Comparison of ENCODE assay signal across 26 cellular contexts in genomic region chr12:4535871-4536270, GRCh38. TPM values are rescaled to one million over a fixed set of nuclear protein-coding genes. Genes with fewer than 3 reads are reported as not detected.
DNase-seq lines count a peak whose midpoint lies in the region; ATAC-seq and TF ChIP-seq lines count a peak whose summit lies in the region.
"Had no signal": no experiment of that assay in that cellular context is flagged by ENCODE, and none has a peak within 500 bp of the region (broad histone marks: within the 10 kb centered on the region; RNA-seq: fewer than 3 reads in every experiment).

No MANE protein-coding gene starts in this region.

- H3K36me3 Mint-ChIP-seq in IgD-negative memory B cell, result no peaks in the 10 kb centered on the region
- H3K36me3 Mint-ChIP-seq in stimulated activated effector memory CD8-positive, alpha-beta T cell treated with anti-CD3 and anti-CD28 coated beads, Interleukin-12 subunit alpha, Interleukin-12 subunit beta, amount 100 ng/mL, for 72 hours, result peaks cover 17% of the 10 kb centered on the region

- H3K79me2 ChIP-seq in DOHH2 (ENCODE audit: control insufficient read depth, low read length) (peaks cover 43% of the 10 kb centered on the region), OCI-LY3 (ENCODE audit: low read length) (peaks cover 43% of the 10 kb centered on the region)

- H3K27me3 ChIP-seq in DOHH2 (ENCODE audit: control insufficient read depth, low read length), result no peaks in the 10 kb centered on the region
- no peaks in the 10 kb centered on the region for H3K27me3 ChIP-seq in OCI-LY3 (ENCODE audit: low read depth, low read length)
- no peaks in the 10 kb centered on the region for H3K27me3 ChIP-seq in mesenchymal stem cell (ENCODE audit: control insufficient read depth in 1 of 2, insufficient read depth in 1 of 2, low read length in 2 of 2)
- H3K27me3 ChIP-seq: BLaER1 treated with 17β-estradiol and CSF1 and Interleukin-3, amounts not matched to agents 10 nM and 100 nM had no signal

- no peak overlapping the region for H4K91ac ChIP-seq in mesenchymal stem cell (ENCODE audit: low read length)

- H2BK5ac ChIP-seq in mesenchymal stem cell (ENCODE audit: low read depth, low read length, poor library complexity, severe bottlenecking), result no peak overlapping the region

- H3K9me3 Mint-ChIP-seq in IgD-negative memory B cell, result no peaks in the 10 kb centered on the region
- no peaks in the 10 kb centered on the region for H3K9me3 Mint-ChIP-seq in stimulated activated effector memory CD8-positive, alpha-beta T cell treated with anti-CD3 and anti-CD28 coated beads, Interleukin-12 subunit alpha, Interleukin-12 subunit beta, amount 100 ng/mL, for 72 hours
- H3K9me3 Mint-ChIP-seq: GM23338, H9 had no signal

- H3K36me3 ChIP-seq in DOHH2 (ENCODE audit: control insufficient read depth, low read length) (peaks cover 35% of the 10 kb centered on the region), OCI-LY3 (replicated peaks; ENCODE audit: low read depth, low read length) (peaks cover 11% of the 10 kb centered on the region), mesenchymal stem cell (ENCODE audit: control insufficient read depth in 1 of 2, insufficient read depth in 2 of 2, low read depth in 1 of 2, low read length in 2 of 2) (peaks cover 6 to 44% of the 10 kb centered on the region in 2 experiments)

- H3K27ac Mint-ChIP-seq in IgD-negative memory B cell, result peak overlapping the region in 2 of 3 donors; percentile 31 to 99
- H3K27ac Mint-ChIP-seq in stimulated activated effector memory CD8-positive, alpha-beta T cell treated with anti-CD3 and anti-CD28 coated beads, Interleukin-12 subunit alpha, Interleukin-12 subunit beta, amount 100 ng/mL, for 72 hours, result no peak overlapping the region
- H3K27ac Mint-ChIP-seq: GM23338, H9 had no signal

- peak overlapping the region in 2 of 4 donors; percentile 60 to 97 for H3K4me3 Mint-ChIP-seq in IgD-negative memory B cell
- H3K4me3 Mint-ChIP-seq in stimulated activated effector memory CD8-positive, alpha-beta T cell treated with anti-CD3 and anti-CD28 coated beads, Interleukin-12 subunit alpha, Interleukin-12 subunit beta, amount 100 ng/mL, for 72 hours, result no peak overlapping the region

- H3K9me3 ChIP-seq in DOHH2 (ENCODE audit: control insufficient read depth, insufficient read depth, low read length) (no peaks in the 10 kb centered on the region), OCI-LY3 (ENCODE audit: insufficient read depth, low read length) (no peaks in the 10 kb centered on the region), mesenchymal stem cell (ENCODE audit: control insufficient read depth, low read length) (no peaks in the 10 kb centered on the region)
- H3K9me3 ChIP-seq: A549; BLaER1 treated with 17β-estradiol and CSF1 and Interleukin-3, amounts not matched to agents 10 nM and 100 nM had no signal

- H3K27me3 Mint-ChIP-seq in IgD-negative memory B cell, result no peaks in the 10 kb centered on the region

- H3F3A ChIP-seq in DOHH2 (ENCODE audit: control insufficient read depth, insufficient read depth), result peaks cover 10% of the 10 kb centered on the region

- no peak overlapping the region for H3K4me3 ChIP-seq in DOHH2 (ENCODE audit: low read length)
- no peak overlapping the region for H3K4me3 ChIP-seq in OCI-LY3 (ENCODE audit: low read length)
- no peak overlapping the region for H3K4me3 ChIP-seq in mesenchymal stem cell (ENCODE audit: insufficient read depth in 1 of 2, low read depth in 1 of 2, low read length in 2 of 2)
- H3K4me3 ChIP-seq: A549; BLaER1 treated with 17β-estradiol and CSF1 and Interleukin-3, amounts not matched to agents 10 nM and 100 nM; GM23338 had no signal

- H3K9ac ChIP-seq in OCI-LY3 (ENCODE audit: low read length) (no peak overlapping the region), mesenchymal stem cell (ENCODE audit: low read length) (peak overlapping the region; percentile 98)
- H3K9ac ChIP-seq: KMS-11 had no signal

- TF ChIP-seq CTCF in DOHH2 (IDR thresholded peaks at IDR 0.05; ENCODE audit: low read depth, low read length, poor library complexity, severe bottlenecking) (no peak), OCI-LY3 (IDR thresholded peaks at IDR 0.05; ENCODE audit: low read depth, low read length) (no peak)

- no peak overlapping the region for H2BK15ac ChIP-seq in mesenchymal stem cell (ENCODE audit: low read depth, poor library complexity, severe bottlenecking)

- no peak overlapping the region for H2AFZ ChIP-seq in OCI-LY3 (ENCODE audit: low read depth, low read length)
- no peak overlapping the region for H2AFZ ChIP-seq in mesenchymal stem cell (ENCODE audit: low read depth, low read length)
- H2AFZ ChIP-seq: GM23338 had no signal

- no peak for ATAC-seq in stimulated activated effector memory CD8-positive, alpha-beta T cell treated with anti-CD3 and anti-CD28 coated beads, Interleukin-12 subunit alpha, Interleukin-12 subunit beta, amount 100 ng/mL, for 72 hours
- ATAC-seq: A549, GM23338, Panc1 had no signal

- H2BK120ac ChIP-seq in mesenchymal stem cell (ENCODE audit: low read depth, low read length), result no peak overlapping the region

- H3K27ac ChIP-seq in DOHH2 (ENCODE audit: low read depth, low read length) (no peak overlapping the region), OCI-LY3 (ENCODE audit: low read length) (no peak overlapping the region; the same call in 1 of the 2 replicates), mesenchymal stem cell (ENCODE audit: low read length, poor library complexity, severe bottlenecking) (no peak overlapping the region)
- H3K27ac ChIP-seq: A549; BLaER1 treated with 17β-estradiol and CSF1 and Interleukin-3, amounts not matched to agents 10 nM and 100 nM; KMS-11; RWPE1 had no signal

- H3K79me1 ChIP-seq in mesenchymal stem cell (replicated peaks; ENCODE audit: low read length, poor library complexity, severe bottlenecking), result peaks cover 35% of the 10 kb centered on the region

- H3K9me2 ChIP-seq in DOHH2 (replicated peaks; ENCODE audit: control insufficient read depth, low read length), result no peaks in the 10 kb centered on the region

- H4K8ac ChIP-seq in mesenchymal stem cell (ENCODE audit: low read length), result no peak overlapping the region

- 88% methylated on average over 2 of the region's 2 CpGs for WGBS in mesenchymal stem cell

- H4K20me1 ChIP-seq in DOHH2 (ENCODE audit: control insufficient read depth, insufficient read depth, low read depth, low read length) (peaks cover 8% of the 10 kb centered on the region), OCI-LY3 (ENCODE audit: insufficient read depth, low read length) (no peaks in the 10 kb centered on the region)

- no peak overlapping the region for H2AK5ac ChIP-seq in mesenchymal stem cell (ENCODE audit: low read length, severe bottlenecking)

- peak overlapping the region; percentile 34 for H3K4me2 ChIP-seq in DOHH2 (ENCODE audit: low read length)
- H3K4me2 ChIP-seq in OCI-LY3 (ENCODE audit: low read length), result peak overlapping the region; percentile 20; the same call in 1 of the 2 replicates
- no peak overlapping the region for H3K4me2 ChIP-seq in mesenchymal stem cell (ENCODE audit: low read length, poor library complexity, severe bottlenecking)
- H3K4me2 ChIP-seq: A549, GM23338, KMS-11 had no signal

- no peak overlapping the region for H3K4ac ChIP-seq in mesenchymal stem cell (ENCODE audit: low read depth in 1 of 2, low read length in 2 of 2)

- H2BK12ac ChIP-seq in mesenchymal stem cell (ENCODE audit: low read length in 2 of 2), result no peak overlapping the region

- peaks cover 59% of the 10 kb centered on the region for H3K4me1 ChIP-seq in DOHH2 (ENCODE audit: control insufficient read depth, low read length)
- H3K4me1 ChIP-seq in OCI-LY3 (ENCODE audit: low read length), result peaks cover 46% of the 10 kb centered on the region
- no peaks in the 10 kb centered on the region for H3K4me1 ChIP-seq in mesenchymal stem cell (ENCODE audit: control insufficient read depth, insufficient read depth, low read depth, low read length)

- no peak overlapping the region for H3K23ac ChIP-seq in mesenchymal stem cell (ENCODE audit: low read length in 2 of 2)

- no peak for DNase-seq in mesenchymal stem cell
- DNase-seq in stimulated activated effector memory CD8-positive, alpha-beta T cell treated with anti-CD3 and anti-CD28 coated beads, Interleukin-12 subunit alpha, Interleukin-12 subunit beta, amount 100 ng/mL, for 72 hours (ENCODE audit: low spot score in 2 of 2), result no peak
- DNase-seq in GDM1 (lab: John Stamatoyannopoulos, UW), result no peak
- DNase-seq in UCSD-AML1 (lab: John Stamatoyannopoulos, UW; ENCODE audit: unreplicated experiment), result no peak
- DNase-seq: AML-193; Calu3; DMS79 treated with DMSO at 0.1 percent for 48 hours; H9; NCI-H1092 treated with DMSO at 0.1 percent for 48 hours; NCI-H1436; NCI-H187; NCI-H2081 treated with DMSO at 0.1 percent for 48 hours; NCI-H2171 treated with DMSO at 0.1 percent for 48 hours; NCI-H524; NCI-H748 treated with DMSO at 0.1 percent for 48 hours; NK-92 treated with Interleukin-12 subunit alpha and Interleukin-12 subunit beta, amount 100 ng/mL, for 24 hours; SHP77 had no signal

- H3K14ac ChIP-seq in mesenchymal stem cell (ENCODE audit: low read length in 2 of 2), result no peak overlapping the region

- H3K18ac ChIP-seq in mesenchymal stem cell (ENCODE audit: low read depth in 1 of 2, low read length in 2 of 2), result no peak overlapping the region

- peaks cover 24 to 35% (median 34%) of the 10 kb centered on the region in 3 donors for H3K4me1 Mint-ChIP-seq in IgD-negative memory B cell
- peaks cover 26% of the 10 kb centered on the region for H3K4me1 Mint-ChIP-seq in stimulated activated effector memory CD8-positive, alpha-beta T cell treated with anti-CD3 and anti-CD28 coated beads, Interleukin-12 subunit alpha, Interleukin-12 subunit beta, amount 100 ng/mL, for 72 hours

RNA-seq across cellular contexts. Expression of gene RAD51AP1, which starts 2.8 kb away (rescaled TPM):
- polyA plus RNA-seq in IgD-negative memory B cell, result 8.0 TPM
- 5.9 TPM for polyA plus RNA-seq in mesenchymal stem cell (2013, experiment 1 of 2)
- polyA plus RNA-seq in mesenchymal stem cell (2013, experiment 2 of 2), result 5.6 TPM

RNA-seq across cellular contexts. Expression of gene DYRK4, which starts 26.1 kb away (rescaled TPM):
- 41.7 TPM for polyA plus RNA-seq in IgD-negative memory B cell
- 38.1 TPM for polyA plus RNA-seq in mesenchymal stem cell (2013, experiment 1 of 2)
- polyA plus RNA-seq in mesenchymal stem cell (2013, experiment 2 of 2), result 37.1 TPM
